Comparison of ENCODE assay signal across 2 cellular contexts in the genomic region with DNA sequence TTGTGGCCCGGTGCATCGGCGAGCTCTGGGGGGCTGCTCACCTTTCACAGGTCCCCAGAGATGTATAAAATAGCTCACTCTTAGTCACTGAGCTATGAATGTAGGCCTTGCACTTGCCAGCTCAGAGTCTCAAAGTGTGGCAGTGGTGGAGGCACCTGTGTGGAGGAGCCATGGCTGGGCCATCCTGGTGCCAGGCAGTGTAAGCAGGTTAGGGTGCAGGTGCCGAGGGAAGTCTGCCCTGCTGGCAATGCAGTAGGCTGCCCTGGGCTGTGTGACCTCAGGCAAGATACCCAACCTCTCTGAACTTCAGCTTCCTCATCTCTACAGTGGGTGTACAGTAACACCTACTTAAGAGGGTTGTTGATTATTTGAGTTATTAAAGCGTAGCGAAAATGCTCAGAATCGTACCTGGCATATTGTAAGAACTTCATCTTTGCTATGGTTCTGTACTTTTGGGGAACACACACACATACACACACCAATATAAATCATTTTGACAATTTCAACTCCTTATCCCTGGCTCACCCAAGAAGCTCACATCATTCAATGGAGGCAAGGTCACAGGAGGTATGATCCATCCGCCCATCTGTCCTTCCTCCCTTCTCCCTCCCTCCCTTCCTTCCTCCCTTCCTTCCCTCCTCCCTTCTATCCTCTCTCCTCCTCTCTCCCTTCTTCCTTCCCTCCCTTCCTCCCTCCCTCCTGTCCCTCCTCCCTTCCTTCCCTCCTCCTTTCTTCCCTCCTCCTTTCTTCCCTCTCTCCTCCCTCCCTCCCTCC.
TF ChIP-seq lines count a peak whose summit lies in the region.

No MANE protein-coding gene starts in this region.

TF ChIP-seq in HEK293, 187 proteins besides CTCF, POLR2A, EP300 and RAD21 (continued from another document):
- TF ChIP-seq, protein P1, sequence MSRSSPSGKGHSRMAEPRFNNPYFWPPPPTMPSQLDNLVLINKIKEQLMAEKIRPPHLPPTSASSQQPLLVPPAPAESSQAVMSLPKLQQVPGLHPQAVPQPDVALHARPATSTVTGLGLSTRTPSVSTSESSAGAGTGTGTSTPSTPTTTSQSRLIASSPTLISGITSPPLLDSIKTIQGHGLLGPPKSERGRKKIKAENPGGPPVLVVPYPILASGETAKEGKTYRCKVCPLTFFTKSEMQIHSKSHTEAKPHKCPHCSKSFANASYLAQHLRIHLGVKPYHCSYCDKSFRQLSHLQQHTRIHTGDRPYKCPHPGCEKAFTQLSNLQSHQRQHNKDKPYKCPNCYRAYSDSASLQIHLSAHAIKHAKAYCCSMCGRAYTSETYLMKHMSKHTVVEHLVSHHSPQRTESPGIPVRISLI (tag by site-specific recombination; IDR thresholded peaks at IDR 0.05) = no peak
- TF ChIP-seq ZNF76 (tag by site-specific recombination; IDR thresholded peaks at IDR 0.05; ENCODE audit: borderline replicate concordance, low read depth) = no peak
- peak; percentile 67 for TF ChIP-seq ZNF366 (tag by site-specific recombination; conservative IDR thresholded peaks at IDR 0.05)
- TF ChIP-seq ZNF585B (tag by site-specific recombination; IDR thresholded peaks at IDR 0.05) = no peak
- TF ChIP-seq, protein P2, sequence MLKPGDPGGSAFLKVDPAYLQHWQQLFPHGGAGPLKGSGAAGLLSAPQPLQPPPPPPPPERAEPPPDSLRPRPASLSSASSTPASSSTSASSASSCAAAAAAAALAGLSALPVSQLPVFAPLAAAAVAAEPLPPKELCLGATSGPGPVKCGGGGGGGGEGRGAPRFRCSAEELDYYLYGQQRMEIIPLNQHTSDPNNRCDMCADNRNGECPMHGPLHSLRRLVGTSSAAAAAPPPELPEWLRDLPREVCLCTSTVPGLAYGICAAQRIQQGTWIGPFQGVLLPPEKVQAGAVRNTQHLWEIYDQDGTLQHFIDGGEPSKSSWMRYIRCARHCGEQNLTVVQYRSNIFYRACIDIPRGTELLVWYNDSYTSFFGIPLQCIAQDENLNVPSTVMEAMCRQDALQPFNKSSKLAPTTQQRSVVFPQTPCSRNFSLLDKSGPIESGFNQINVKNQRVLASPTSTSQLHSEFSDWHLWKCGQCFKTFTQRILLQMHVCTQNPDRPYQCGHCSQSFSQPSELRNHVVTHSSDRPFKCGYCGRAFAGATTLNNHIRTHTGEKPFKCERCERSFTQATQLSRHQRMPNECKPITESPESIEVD (tag by site-specific recombination; IDR thresholded peaks at IDR 0.05) = no peak
TF ChIP-seq in HEK293: peak in this region for 1.

TF ChIP-seq in K562, 482 proteins besides CTCF, POLR2A, EP300 and RAD21:
- no peak for TF ChIP-seq ZNF740 (CRISPR knock-in tag; IDR thresholded peaks at IDR 0.05)
- TF ChIP-seq ZNF740 (tag; IDR thresholded peaks at IDR 0.05) = no peak
- no peak for TF ChIP-seq ZNF232 (CRISPR knock-in tag; IDR thresholded peaks at IDR 0.05)
- TF ChIP-seq SMARCE1 (IDR thresholded peaks at IDR 0.05) = no peak
- TF ChIP-seq ZNF263 (CRISPR knock-in tag; IDR thresholded peaks at IDR 0.05; ENCODE audit: borderline replicate concordance) = peak; percentile 76
- no peak for TF ChIP-seq NR2C2 (CRISPR knock-in tag; IDR thresholded peaks at IDR 0.05)
- no peak for TF ChIP-seq NR2C2 (tag; IDR thresholded peaks at IDR 0.05)
- no peak for TF ChIP-seq CXXC5 (CRISPR knock-in tag; IDR thresholded peaks at IDR 0.05)
- TF ChIP-seq HDAC1 (IDR thresholded peaks at IDR 0.05) = no peak
- TF ChIP-seq GTF2E2 (tag; IDR thresholded peaks at IDR 0.05) = no peak
- TF ChIP-seq NR4A1 (CRISPR knock-in tag; IDR thresholded peaks at IDR 0.05) = no peak
- no peak for TF ChIP-seq NR4A1 (tag; IDR thresholded peaks at IDR 0.05)
- no peak for TF ChIP-seq ZNF668 (CRISPR knock-in tag; IDR thresholded peaks at IDR 0.05)
- no peak for TF ChIP-seq RBM15 (IDR thresholded peaks at IDR 0.05; ENCODE audit: insufficient read depth, low read length)
- no peak for TF ChIP-seq TAF15 (IDR thresholded peaks at IDR 0.05; ENCODE audit: low read depth, low read length)
- peak; percentile 28 for TF ChIP-seq CREBBP (IDR thresholded peaks at IDR 0.05; ENCODE audit: low read depth, low read length)
- TF ChIP-seq BCOR (IDR thresholded peaks at IDR 0.05) = peak; percentile 10; the same call in 1 of the 2 replicates
- TF ChIP-seq TCFL5 (CRISPR knock-in tag; conservative IDR thresholded peaks at IDR 0.05) = no peak
- TF ChIP-seq ZNF146 (CRISPR knock-in tag; IDR thresholded peaks at IDR 0.05; ENCODE audit: unreplicated experiment) = no peak
- no peak for TF ChIP-seq TEAD4 (IDR thresholded peaks at IDR 0.05; ENCODE audit: low read length)
- TF ChIP-seq TEAD4 (CRISPR knock-in tag; IDR thresholded peaks at IDR 0.05; ENCODE audit: borderline replicate concordance) = no peak
- TF ChIP-seq ZNF444 (CRISPR knock-in tag; IDR thresholded peaks at IDR 0.05) = no peak
- no peak for TF ChIP-seq ZNF395 (CRISPR knock-in tag; IDR thresholded peaks at IDR 0.05)
- TF ChIP-seq ZNF644 (tag; IDR thresholded peaks at IDR 0.05; ENCODE audit: low read depth) = no peak
- TF ChIP-seq BRD4 (IDR thresholded peaks at IDR 0.05) = no peak
- no peak for TF ChIP-seq BCL6 (CRISPR knock-in tag; IDR thresholded peaks at IDR 0.05)
- no peak for TF ChIP-seq E2F4 (CRISPR knock-in tag; IDR thresholded peaks at IDR 0.05; ENCODE audit: low read depth)
- TF ChIP-seq ILK (tag; IDR thresholded peaks at IDR 0.05; ENCODE audit: borderline replicate concordance, low read depth) = no peak
- TF ChIP-seq SMC3 (conservative IDR thresholded peaks at IDR 0.05; ENCODE audit: insufficient read depth, low read depth, low read length) = no peak
- TF ChIP-seq E2F3 (CRISPR knock-in tag; IDR thresholded peaks at IDR 0.05) = no peak
- TF ChIP-seq CREM (IDR thresholded peaks at IDR 0.05; ENCODE audit: low read depth) = no peak
- TF ChIP-seq KAT7 (CRISPR knock-in tag; IDR thresholded peaks at IDR 0.05; ENCODE audit: borderline replicate concordance) = no peak
- no peak for TF ChIP-seq MEF2D (tag; conservative IDR thresholded peaks at IDR 0.05; ENCODE audit: low read depth)
- no peak for TF ChIP-seq PPARD (CRISPR knock-in tag; IDR thresholded peaks at IDR 0.05)
- no peak for TF ChIP-seq NFYB (IDR thresholded peaks at IDR 0.05; ENCODE audit: extremely low read depth, insufficient read length)
- TF ChIP-seq CHD2 (IDR thresholded peaks at IDR 0.05; ENCODE audit: low read depth, low read length) = no peak
- no peak for TF ChIP-seq ZNF507 (tag; conservative IDR thresholded peaks at IDR 0.05)
- TF ChIP-seq ZFP36 (IDR thresholded peaks at IDR 0.05; ENCODE audit: low read depth, low read length, partially characterized antibody) = peak; percentile 37
- peak; percentile 36 for TF ChIP-seq MEIS2 (IDR thresholded peaks at IDR 0.05; ENCODE audit: partially characterized antibody)
- TF ChIP-seq RBM25 (IDR thresholded peaks at IDR 0.05; ENCODE audit: low read depth, low read length, severe bottlenecking) = peak; percentile 22
- no peak for TF ChIP-seq CCAR2 (IDR thresholded peaks at IDR 0.05; ENCODE audit: low read depth, low read length)
- TF ChIP-seq NR3C1 (CRISPR knock-in tag; IDR thresholded peaks at IDR 0.05) = no peak
- TF ChIP-seq ZNF699 (CRISPR knock-in tag; IDR thresholded peaks at IDR 0.05; ENCODE audit: insufficient replicate concordance) = no peak
- TF ChIP-seq NCOA4 (IDR thresholded peaks at IDR 0.05; ENCODE audit: partially characterized antibody) = no peak
- no peak for TF ChIP-seq DPF2 (IDR thresholded peaks at IDR 0.05)
- TF ChIP-seq CREB3L1 (IDR thresholded peaks at IDR 0.05; ENCODE audit: borderline replicate concordance, low read depth) = no peak
- no peak for TF ChIP-seq GTF2B (IDR thresholded peaks at IDR 0.05; ENCODE audit: extremely low read depth, insufficient read length)
- TF ChIP-seq MTA2 (IDR thresholded peaks at IDR 0.05; ENCODE audit: low read depth) = no peak
- TF ChIP-seq KAT2B (IDR thresholded peaks at IDR 0.05; ENCODE audit: low read depth, low read length) = no peak
- no peak for TF ChIP-seq ZNF277 (CRISPR knock-in tag; IDR thresholded peaks at IDR 0.05; ENCODE audit: borderline replicate concordance)
- TF ChIP-seq MAFG (tag; conservative IDR thresholded peaks at IDR 0.05) = no peak
- no peak for TF ChIP-seq SIN3B (IDR thresholded peaks at IDR 0.05; ENCODE audit: low read depth)
- no peak for TF ChIP-seq FOS (IDR thresholded peaks at IDR 0.05; ENCODE audit: extremely low read depth, insufficient read length)
- TF ChIP-seq ZNF239 (CRISPR knock-in tag; IDR thresholded peaks at IDR 0.05) = no peak
- no peak for TF ChIP-seq TFAP4 (CRISPR knock-in tag; IDR thresholded peaks at IDR 0.05; ENCODE audit: borderline replicate concordance)
- no peak for TF ChIP-seq ZNF41 (CRISPR knock-in tag; conservative IDR thresholded peaks at IDR 0.05)
- TF ChIP-seq, protein P3, sequence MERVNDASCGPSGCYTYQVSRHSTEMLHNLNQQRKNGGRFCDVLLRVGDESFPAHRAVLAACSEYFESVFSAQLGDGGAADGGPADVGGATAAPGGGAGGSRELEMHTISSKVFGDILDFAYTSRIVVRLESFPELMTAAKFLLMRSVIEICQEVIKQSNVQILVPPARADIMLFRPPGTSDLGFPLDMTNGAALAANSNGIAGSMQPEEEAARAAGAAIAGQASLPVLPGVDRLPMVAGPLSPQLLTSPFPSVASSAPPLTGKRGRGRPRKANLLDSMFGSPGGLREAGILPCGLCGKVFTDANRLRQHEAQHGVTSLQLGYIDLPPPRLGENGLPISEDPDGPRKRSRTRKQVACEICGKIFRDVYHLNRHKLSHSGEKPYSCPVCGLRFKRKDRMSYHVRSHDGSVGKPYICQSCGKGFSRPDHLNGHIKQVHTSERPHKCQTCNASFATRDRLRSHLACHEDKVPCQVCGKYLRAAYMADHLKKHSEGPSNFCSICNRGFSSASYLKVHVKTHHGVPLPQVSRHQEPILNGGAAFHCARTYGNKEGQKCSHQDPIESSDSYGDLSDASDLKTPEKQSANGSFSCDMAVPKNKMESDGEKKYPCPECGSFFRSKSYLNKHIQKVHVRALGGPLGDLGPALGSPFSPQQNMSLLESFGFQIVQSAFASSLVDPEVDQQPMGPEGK (CRISPR knock-in tag; IDR thresholded peaks at IDR 0.05; ENCODE audit: borderline replicate concordance) = no peak
